In genomic region chr15:100627789-100628395, GRCh38 we compare ENCODE assay signal across 8 cellular contexts. TPM values are rescaled to one million over a fixed set of nuclear protein-coding genes. Genes with fewer than 3 reads are reported as not detected.
DNase-seq lines count a peak whose midpoint lies in the region; ATAC-seq and TF ChIP-seq lines count a peak whose summit lies in the region.

No MANE protein-coding gene starts in this region.

- no peak overlapping the region for H3K27ac Mint-ChIP-seq in GM23338
- no peak overlapping the region for H3K27ac Mint-ChIP-seq in activated naive CD4-positive, alpha-beta T cell treated with anti-CD3 and anti-CD28 coated beads for 36 hours
- H3K27ac Mint-ChIP-seq in progenitor cell of endocrine pancreas: no peak overlapping the region

- intact Hi-C loops in activated naive CD4-positive, alpha-beta T cell treated with anti-CD3 and anti-CD28 coated beads for 36 hours (cut with micrococcal nuclease): loop anchor here (1.0 to 5.0 kb wide), 3 partner anchors 245 to 379 kb away; partner anchors contain the start of gene LRRK1
- intact Hi-C loops in vagina (cut with DNase I): loop anchor here (5.0 kb wide), 2 partner anchors 244 to 379 kb away; no protein-coding TSS in a partner anchor

- no peaks in the 10 kb centered on the region; the same call in 1 of the 2 replicates for H4K20me1 ChIP-seq in GM23338 (replicated peaks; ENCODE audit: insufficient read depth)
- H4K20me1 ChIP-seq in Loucy (ENCODE audit: insufficient read depth, low read length, poor library complexity, severe bottlenecking): no peaks in the 10 kb centered on the region

- H3K4me3 Mint-ChIP-seq in GM23338: no peak overlapping the region
- H3K4me3 Mint-ChIP-seq in activated naive CD4-positive, alpha-beta T cell treated with anti-CD3 and anti-CD28 coated beads for 36 hours: no peak overlapping the region
- H3K4me3 Mint-ChIP-seq in progenitor cell of endocrine pancreas (ENCODE audit: low read depth): no peak overlapping the region

- H3K4me3 ChIP-seq in GM23338 (no peak overlapping the region), Loucy (ENCODE audit: low read length, poor library complexity, severe bottlenecking) (no peak overlapping the region), vagina (no peak overlapping the region)

- H3K4me1 ChIP-seq in GM23338 (ENCODE audit: insufficient read depth): no peaks in the 10 kb centered on the region
- H3K4me1 ChIP-seq in Loucy (ENCODE audit: insufficient read depth, low read length, poor library complexity, severe bottlenecking): no peaks in the 10 kb centered on the region
- peaks cover 9% of the 10 kb centered on the region for H3K4me1 ChIP-seq in vagina

- H3K4me1 Mint-ChIP-seq in GM23338 (peaks cover 7% of the 10 kb centered on the region), progenitor cell of endocrine pancreas (ENCODE audit: low read depth) (peaks cover 8% of the 10 kb centered on the region)
- H3K4me1 Mint-ChIP-seq in activated naive CD4-positive, alpha-beta T cell treated with anti-CD3 and anti-CD28 coated beads for 36 hours (ENCODE audit: low read depth): peaks cover 15% of the 10 kb centered on the region

- H3K9me3 ChIP-seq in Loucy (ENCODE audit: insufficient read depth, low read depth, low read length) (no peaks in the 10 kb centered on the region), vagina (no peaks in the 10 kb centered on the region)

- H3K27ac ChIP-seq in GM23338 (ENCODE audit: low read depth) (no peak overlapping the region), vagina (peak overlapping the region; percentile 61)

- DNase-seq in EL (peak; percentile 70), GM23338 (ENCODE audit: low spot score) (peak; percentile 78), SK-N-DZ (ENCODE audit: low spot score) (peak; percentile 72), glomerular visceral epithelial cell (ENCODE audit: extremely low spot score) (peak; percentile 75), progenitor cell of endocrine pancreas (ENCODE audit: low spot score, unreplicated experiment) (peak; percentile 46), vagina (ENCODE audit: extremely low spot score in 2 of 2) (no peak)
- peak; percentile 79 for DNase-seq in activated naive CD4-positive, alpha-beta T cell treated with anti-CD3 and anti-CD28 coated beads for 36 hours

- peak; percentile 86 for ATAC-seq in GM23338

- H3K27me3 Mint-ChIP-seq in GM23338 (ENCODE audit: insufficient read depth, low read depth, poor library complexity): no peaks in the 10 kb centered on the region
- H3K27me3 Mint-ChIP-seq in activated naive CD4-positive, alpha-beta T cell treated with anti-CD3 and anti-CD28 coated beads for 36 hours (ENCODE audit: low read depth): no peaks in the 10 kb centered on the region
- no peaks in the 10 kb centered on the region for H3K27me3 Mint-ChIP-seq in progenitor cell of endocrine pancreas

- CTCF ChIA-PET in activated naive CD4-positive, alpha-beta T cell treated with anti-CD3 and anti-CD28 coated beads for 36 hours (lab: Charles Lee): interaction anchor here (0.8 to 1.7 kb wide), 7 partner anchors 9 to 380 kb away, joined by 3 to 9 read pairs (median 4); no protein-coding TSS in a partner anchor

- no peak for TF ChIP-seq POLR2A in vagina (IDR thresholded peaks at IDR 0.05)

- H2AFZ ChIP-seq in GM23338: no peak overlapping the region
- H2AFZ ChIP-seq in Loucy (ENCODE audit: low read length): no peak overlapping the region

- H3K9me3 Mint-ChIP-seq in GM23338 (no peaks in the 10 kb centered on the region), progenitor cell of endocrine pancreas (ENCODE audit: low read depth) (no peaks in the 10 kb centered on the region)
- H3K9me3 Mint-ChIP-seq in activated naive CD4-positive, alpha-beta T cell treated with anti-CD3 and anti-CD28 coated beads for 36 hours: no peaks in the 10 kb centered on the region

- no peak overlapping the region for H3K9ac ChIP-seq in Loucy (ENCODE audit: low read depth, low read length, poor library complexity, severe bottlenecking)

- H3K9me2 ChIP-seq in GM23338 (ENCODE audit: insufficient read depth) (no peaks in the 10 kb centered on the region), Loucy (replicated peaks; ENCODE audit: low read depth, low read length) (no peaks in the 10 kb centered on the region)

- H3K36me3 Mint-ChIP-seq in GM23338 (ENCODE audit: low read depth) (peaks cover 8% of the 10 kb centered on the region; the same call in 2 of the 3 replicates), progenitor cell of endocrine pancreas (ENCODE audit: insufficient read depth) (peaks cover 9% of the 10 kb centered on the region)
- peaks cover 16% of the 10 kb centered on the region for H3K36me3 Mint-ChIP-seq in activated naive CD4-positive, alpha-beta T cell treated with anti-CD3 and anti-CD28 coated beads for 36 hours (ENCODE audit: low read depth)

- H3F3A ChIP-seq in GM23338 (replicated peaks; ENCODE audit: low read depth) (no peaks in the 10 kb centered on the region), Loucy (ENCODE audit: low read depth) (no peaks in the 10 kb centered on the region)

- peak; percentile 81 to 82 for TF ChIP-seq CTCF in GM23338 (conservative IDR thresholded peaks at IDR 0.05; ENCODE audit: low read depth in 2 of 2)
- TF ChIP-seq CTCF in Loucy (conservative IDR thresholded peaks at IDR 0.05; ENCODE audit: low read length): peak; percentile 86
- peak; percentile 82 for TF ChIP-seq CTCF in progenitor cell of endocrine pancreas (IDR thresholded peaks at IDR 0.05; ENCODE audit: unreplicated experiment)
- peak; percentile 84 to 93 (median 92) for TF ChIP-seq CTCF in vagina (IDR thresholded peaks at IDR 0.05)

- H3K4me2 ChIP-seq in GM23338 (no peak overlapping the region), Loucy (ENCODE audit: low read depth, low read length, poor library complexity, severe bottlenecking) (no peak overlapping the region)

- peaks cover 14% of the 10 kb centered on the region; the same call in 1 of the 2 replicates for H3K79me2 ChIP-seq in GM23338 (replicated peaks; ENCODE audit: insufficient read depth)
- H3K79me2 ChIP-seq in Loucy (ENCODE audit: insufficient read depth, low read length): no peaks in the 10 kb centered on the region

- H3K27me3 ChIP-seq in GM23338 (ENCODE audit: insufficient read depth): no peaks in the 10 kb centered on the region
- H3K27me3 ChIP-seq in Loucy (ENCODE audit: insufficient read depth, low read length, poor library complexity, severe bottlenecking): no peaks in the 10 kb centered on the region
- H3K27me3 ChIP-seq in vagina: no peaks in the 10 kb centered on the region

- H3K36me3 ChIP-seq in GM23338 (ENCODE audit: insufficient read depth) (no peaks in the 10 kb centered on the region), Loucy (ENCODE audit: insufficient read depth, low read length) (peaks cover 25% of the 10 kb centered on the region; the same call in 1 of the 2 replicates), vagina (peaks cover 0 to 13% of the 10 kb centered on the region in 2 donors)

TF ChIP-seq in GM23338, 12 proteins besides CTCF, POLR2A, EP300 and RAD21 (continues in another document):
- no peak for TF ChIP-seq EZH2phosphoT487 (IDR thresholded peaks at IDR 0.05; ENCODE audit: unreplicated experiment)

RNA-seq across cellular contexts. Expression of gene ASB7, which starts 25.5 kb away (rescaled TPM):
- 11.4 and 13.9 TPM in 2 replicates for total RNA-seq in GM23338 (2014; rRNA removed; shearing (Covaris generic))
- polyA plus RNA-seq in GM23338 (2016; fragmentation: Nextera tagmentation; extraction: Ambion mirVana): 4.1 and 4.6 TPM in 2 replicates
- polyA plus RNA-seq in SK-N-DZ (2014; cell fraction: cytosol; rRNA removed): 6.5 and 8.0 TPM in 2 replicates
- polyA plus RNA-seq in SK-N-DZ (2014; cell fraction: nucleus; rRNA removed): 5.6 and 6.0 TPM in 2 replicates
- total RNA-seq in activated naive CD4-positive, alpha-beta T cell treated with anti-CD3 and anti-CD28 coated beads for 36 hours: 10 to 100 TPM; 15.6 to 16.8 TPM
- 17.4 and 18.9 TPM in 2 replicates for total RNA-seq in progenitor cell of endocrine pancreas
- total RNA-seq in vagina: 17.9 TPM

RNA-seq across cellular contexts. Expression of gene LINS1, which starts 25.9 kb away (rescaled TPM):
- 11.1 and 15.4 TPM in 2 replicates for total RNA-seq in GM23338 (2014; rRNA removed; shearing (Covaris generic))
- 10.4 and 11.7 TPM in 2 replicates for polyA plus RNA-seq in GM23338 (2016; fragmentation: Nextera tagmentation; extraction: Ambion mirVana)
- polyA plus RNA-seq in SK-N-DZ (2014; cell fraction: cytosol; rRNA removed): 11.4 and 11.9 TPM in 2 replicates
- 18.7 and 30.6 TPM in 2 replicates for polyA plus RNA-seq in SK-N-DZ (2014; cell fraction: nucleus; rRNA removed)
- total RNA-seq in activated naive CD4-positive, alpha-beta T cell treated with anti-CD3 and anti-CD28 coated beads for 36 hours: 10 to 100 TPM; 36.8 to 37.1 TPM
- total RNA-seq in progenitor cell of endocrine pancreas (17.7 and 19.8 TPM in 2 replicates), vagina (14.5 TPM)

Comparison
In these comparisons a context has a peak if more than half of its experiments do, and no peak if none do; other contexts are left out.
1. DNase-seq: peak in EL (single experiment), GM23338 (single experiment), SK-N-DZ (single experiment), activated naive CD4-positive, alpha-beta T cell treated with anti-CD3 and anti-CD28 coated beads for 36 hours (single experiment), glomerular visceral epithelial cell (single experiment) and progenitor cell of endocrine pancreas (single experiment); none in vagina (0 of 2).
2. Peak in every context shown above with its lines, with median percentiles within 50 percentile points of each other: CTCF ChIP-seq.